In genomic region chrX:96483642-96484160, GRCh38 we compare ENCODE assay signal across 24 cellular contexts.
"Had no signal": no experiment of that assay in that cellular context is flagged by ENCODE, and none has a peak within 500 bp of the region (broad histone marks: within the 10 kb centered on the region; RNA-seq: fewer than 3 reads in every experiment).

No MANE protein-coding gene starts in this region.

- H3K9me3 ChIP-seq: adrenal gland, breast epithelium had no signal

- H3K27ac ChIP-seq: adrenal gland, breast epithelium, SK-N-MC, VCaP had no signal

- H3K36me3 ChIP-seq: adrenal gland, breast epithelium had no signal

- H3K4me1 Mint-ChIP-seq: activated CD4-positive, alpha-beta memory T cell treated with anti-CD3 and anti-CD28 coated beads, Interleukin-2, amount 10 ng/mL, durations not matched to agents 7 days and 5 days; activated CD4-positive, alpha-beta T cell treated with anti-CD3 and anti-CD28 coated beads for 36 hours; activated naive CD8-positive, alpha-beta T cell treated with anti-CD3 and anti-CD28 coated beads, Interleukin-2, amount 10 ng/mL, durations not matched to agents 7 days and 5 days; T-cell had no signal

- H3K9me3 Mint-ChIP-seq: activated CD4-positive, alpha-beta memory T cell treated with anti-CD3 and anti-CD28 coated beads, Interleukin-2, amount 10 ng/mL, durations not matched to agents 7 days and 5 days; activated naive CD8-positive, alpha-beta T cell treated with anti-CD3 and anti-CD28 coated beads, Interleukin-2, amount 10 ng/mL, durations not matched to agents 7 days and 5 days; T-cell had no signal

- H3K4me3 ChIP-seq: adrenal gland, breast epithelium, SK-N-MC had no signal

- H3K4me3 Mint-ChIP-seq: activated CD4-positive, alpha-beta memory T cell treated with anti-CD3 and anti-CD28 coated beads, Interleukin-2, amount 10 ng/mL, durations not matched to agents 7 days and 5 days; activated CD4-positive, alpha-beta T cell treated with anti-CD3 and anti-CD28 coated beads for 36 hours; activated naive CD8-positive, alpha-beta T cell treated with anti-CD3 and anti-CD28 coated beads, Interleukin-2, amount 10 ng/mL, durations not matched to agents 7 days and 5 days; T-cell had no signal

- H3K27me3 ChIP-seq: adrenal gland had no signal

- ATAC-seq: activated CD4-positive, alpha-beta T cell treated with anti-CD3 and anti-CD28 coated beads for 36 hours; Panc1; Right ventricle myocardium inferior; T-cell had no signal

- H3K36me3 Mint-ChIP-seq: activated naive CD8-positive, alpha-beta T cell treated with anti-CD3 and anti-CD28 coated beads, Interleukin-2, amount 10 ng/mL, durations not matched to agents 7 days and 5 days; T-cell had no signal

- H3K27ac Mint-ChIP-seq: activated CD4-positive, alpha-beta memory T cell treated with anti-CD3 and anti-CD28 coated beads, Interleukin-2, amount 10 ng/mL, durations not matched to agents 7 days and 5 days; activated CD4-positive, alpha-beta T cell treated with anti-CD3 and anti-CD28 coated beads for 36 hours; activated naive CD8-positive, alpha-beta T cell treated with anti-CD3 and anti-CD28 coated beads, Interleukin-2, amount 10 ng/mL, durations not matched to agents 7 days and 5 days; T-cell had no signal

- DNase-seq: activated CD4-positive, alpha-beta memory T cell treated with anti-CD3 and anti-CD28 coated beads, Interleukin-2, amount 10 ng/mL, durations not matched to agents 7 days and 5 days; activated CD4-positive, alpha-beta T cell treated with anti-CD3 and anti-CD28 coated beads for 36 hours; activated CD4-positive, alpha-beta T cell treated with anti-CD3 and anti-CD28 coated beads, Interleukin-2, amount 50 U/mL, for 1 hour; activated naive CD4-positive, alpha-beta T cell treated with anti-CD3 and anti-CD28 coated beads, Interleukin-2, amount 50 U/mL, for 16 hours; activated naive CD8-positive, alpha-beta T cell treated with anti-CD3 and anti-CD28 coated beads, Interleukin-2, amount 10 ng/mL, durations not matched to agents 7 days and 5 days; adrenal gland; anterior cingulate cortex; caudate nucleus; Kasumi-1; NCI-H1105 treated with DMSO at 0.1 percent for 48 hours; NCI-H1436 treated with DMSO at 0.1 percent for 48 hours; NCI-H187; NCI-H226; NCI-H526; NCI-H82; OCI-M1; RPMI8226; T-cell; T-helper 2 cell had no signal

- H3K27me3 Mint-ChIP-seq: activated CD4-positive, alpha-beta memory T cell treated with anti-CD3 and anti-CD28 coated beads, Interleukin-2, amount 10 ng/mL, durations not matched to agents 7 days and 5 days; activated CD4-positive, alpha-beta T cell treated with anti-CD3 and anti-CD28 coated beads for 36 hours; activated naive CD8-positive, alpha-beta T cell treated with anti-CD3 and anti-CD28 coated beads, Interleukin-2, amount 10 ng/mL, durations not matched to agents 7 days and 5 days had no signal

- H3K4me1 ChIP-seq: adrenal gland, breast epithelium had no signal
